In the genomic region with DNA sequence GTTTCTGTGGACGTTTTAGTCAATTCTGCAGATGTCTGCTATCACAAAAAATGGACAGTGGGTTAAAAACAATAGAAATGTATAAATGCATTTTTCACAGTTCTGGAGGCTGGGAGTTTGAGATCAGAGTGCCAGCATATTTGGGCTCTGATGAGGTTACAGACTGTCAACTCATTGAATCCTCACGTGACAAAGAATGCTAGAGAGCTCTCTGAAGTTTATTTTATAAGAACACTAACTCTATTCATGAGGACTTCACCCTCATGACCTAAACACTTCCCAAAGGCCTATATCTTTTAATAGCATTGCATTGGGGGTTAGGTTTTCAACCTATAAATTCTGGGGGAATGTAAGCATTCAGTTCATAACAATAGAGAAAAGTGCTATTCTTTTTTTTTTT, we compare ENCODE assay signal across 9 cellular contexts.
"Had no signal": no experiment of that assay in that cellular context is flagged by ENCODE, and none has a peak within 500 bp of the region (broad histone marks: within the 10 kb centered on the region; RNA-seq: fewer than 3 reads in every experiment).

No MANE protein-coding gene starts in this region.

- DNase-seq: GM23248, GOT3, H7, HFFc6, KBM-7 had no signal

- H3K4me3 Mint-ChIP-seq: HFFc6, IgD-negative memory B cell had no signal

- H3K36me3 Mint-ChIP-seq: IgD-negative memory B cell had no signal

- H3K9me3 ChIP-seq: HAP-1 had no signal

- H3K4me1 Mint-ChIP-seq: IgD-negative memory B cell had no signal

- H2AFZ ChIP-seq: GM23248 had no signal

- H3K4me3 ChIP-seq: GM23248, HAP-1 had no signal

- H3K4me1 ChIP-seq: HAP-1 had no signal

- H3K27ac Mint-ChIP-seq: HFFc6, IgD-negative memory B cell had no signal

- H3K27ac ChIP-seq: GM23248, HL-60 had no signal

- H3K27me3 Mint-ChIP-seq: IgD-negative memory B cell had no signal

- H3K36me3 ChIP-seq: HAP-1 had no signal

- H3K9ac ChIP-seq: GM23248 had no signal

- FAIRE-seq: HepG2 had no signal
